ENCODE assay signal across 11 cellular contexts in genomic region chr2:216500572-216500971, GRCh38. TPM values are rescaled to one million over a fixed set of nuclear protein-coding genes. Genes with fewer than 3 reads are reported as not detected.
DNase-seq lines count a peak whose midpoint lies in the region; TF ChIP-seq lines count a peak whose summit lies in the region.
"Had no signal": no experiment of that assay in that cellular context is flagged by ENCODE, and none has a peak within 500 bp of the region (broad histone marks: within the 10 kb centered on the region; RNA-seq: fewer than 3 reads in every experiment).

No MANE protein-coding gene starts in this region.

- H3K36me3 Mint-ChIP-seq in MCF 10A (ENCODE audit: insufficient read depth, unreplicated experiment): peaks cover 74% of the 10 kb centered on the region

- H3K4me3 ChIP-seq in BJ (ENCODE audit: low read depth, low read length) (peak overlapping the region; percentile 80), KMS-11 (IDR thresholded peaks at IDR 0.05; ENCODE audit: insufficient read depth, low read depth, low read length) (no peak overlapping the region), mucosa of stomach (ENCODE audit: low read length) (no peak overlapping the region), right atrium auricular region (no peak overlapping the region)
- H3K4me3 ChIP-seq: testis had no signal

- H3K9me3 ChIP-seq in mucosa of stomach (ENCODE audit: control insufficient read depth, low read length) (no peaks in the 10 kb centered on the region), right atrium auricular region (no peaks in the 10 kb centered on the region)
- H3K9me3 ChIP-seq: testis had no signal

- intact Hi-C loops in MCF 10A (cut with micrococcal nuclease): no loop called here

- peaks cover 29% of the 10 kb centered on the region for H3K4me1 ChIP-seq in KMS-11 (ENCODE audit: low read depth, poor library complexity, severe bottlenecking)
- peaks cover 20% of the 10 kb centered on the region for H3K4me1 ChIP-seq in mucosa of stomach (ENCODE audit: control insufficient read depth, insufficient read depth, low read length)
- H3K4me1 ChIP-seq in right atrium auricular region: peaks cover 0 to 28% of the 10 kb centered on the region in 2 donors

- TF ChIP-seq CTCF in BJ (IDR thresholded peaks at IDR 0.05; ENCODE audit: insufficient read depth, low read depth, low read length) (no peak), KMS-11 (conservative IDR thresholded peaks at IDR 0.05; ENCODE audit: low read depth, low read length) (no peak), MCF 10A (IDR thresholded peaks at IDR 0.05; ENCODE audit: unreplicated experiment) (no peak), right atrium auricular region (IDR thresholded peaks at IDR 0.05) (no peak)

- no peaks in the 10 kb centered on the region; the same call in 1 of the 2 replicates for H4K20me1 ChIP-seq in KMS-11 (ENCODE audit: insufficient read depth)

- CTCF ChIA-PET in BJ (lab: Yijun Ruan, JAX): no interaction called here
- CTCF ChIA-PET in MCF 10A (lab: Yijun Ruan, JAX): interaction anchor here (0.9 to 1.0 kb wide), 2 partner anchors 17 to 167 kb away, joined by 4 to 6 read pairs; no protein-coding TSS in a partner anchor

- peaks cover 28% of the 10 kb centered on the region for H3K79me2 ChIP-seq in KMS-11 (ENCODE audit: insufficient read depth, low read depth)

- no peak overlapping the region for H2AFZ ChIP-seq in KMS-11 (ENCODE audit: low read depth)

- H3K4me1 Mint-ChIP-seq in MCF 10A (ENCODE audit: insufficient read depth, unreplicated experiment): peaks cover 34% of the 10 kb centered on the region

- no peaks in the 10 kb centered on the region for H3K27me3 ChIP-seq in BJ (ENCODE audit: control insufficient read depth, insufficient read depth, low read length)
- no peaks in the 10 kb centered on the region for H3K27me3 ChIP-seq in KMS-11 (ENCODE audit: insufficient read depth, low read depth)
- no peaks in the 10 kb centered on the region for H3K27me3 ChIP-seq in mucosa of stomach (ENCODE audit: control insufficient read depth, insufficient read depth, low read length)
- no peaks in the 10 kb centered on the region for H3K27me3 ChIP-seq in right atrium auricular region
- H3K27me3 ChIP-seq: testis had no signal

- H3K27ac ChIP-seq in KMS-11: no peak overlapping the region
- H3K27ac ChIP-seq in right atrium auricular region: no peak overlapping the region

- peak overlapping the region; percentile 97 for H3K4me2 ChIP-seq in KMS-11

- H3K36me3 ChIP-seq in BJ (ENCODE audit: control insufficient read depth, insufficient read depth, low read length) (peaks cover 20% of the 10 kb centered on the region), KMS-11 (ENCODE audit: insufficient read depth) (peaks cover 22% of the 10 kb centered on the region; the same call in 1 of the 2 replicates), mucosa of stomach (ENCODE audit: control insufficient read depth, insufficient read depth, low read length) (no peaks in the 10 kb centered on the region), right atrium auricular region (peaks cover 56% of the 10 kb centered on the region)

- no peaks in the 10 kb centered on the region for H3K9me3 Mint-ChIP-seq in MCF 10A (ENCODE audit: unreplicated experiment)
- H3K9me3 Mint-ChIP-seq: dendritic cell treated with granulocyte-macrophage colony-stimulating factor and Interleukin-4, amounts not matched to agents 40 ng/mL and 50 ng/mL, for 4 days had no signal

- no peak for DNase-seq in BJ (ENCODE audit: low read depth)
- DNase-seq in MCF 10A (ENCODE audit: unreplicated experiment): no peak
- DNase-seq in iPS-NIHi7 (ENCODE audit: extremely low spot score): no peak
- DNase-seq in right atrium auricular region (ENCODE audit: low spot score): no peak
- no peak for DNase-seq in NCI-H146 treated with DMSO at 0.1 percent for 48 hours (lab: John Stamatoyannopoulos, UW; ENCODE audit: unreplicated experiment)
- DNase-seq in EL: no peak
- DNase-seq: KG1, testis had no signal

- POLR2A ChIA-PET in BJ (lab: Charles Lee): no interaction called here
- POLR2A ChIA-PET in MCF 10A (lab: Yijun Ruan, JAX): interaction anchor here (0.8 to 1.4 kb wide), 3 partner anchors 9 to 182 kb away, joined by 3 to 4 read pairs (median 3); no protein-coding TSS in a partner anchor

- no TSS peak for BruUV-seq in MCF 10A (replicated peaks; lab: Mats Ljungman, UMichigan)

- H3K27me3 Mint-ChIP-seq in MCF 10A (ENCODE audit: insufficient read depth, unreplicated experiment): no peaks in the 10 kb centered on the region
- H3K27me3 Mint-ChIP-seq: dendritic cell treated with granulocyte-macrophage colony-stimulating factor and Interleukin-4, amounts not matched to agents 40 ng/mL and 50 ng/mL, for 4 days had no signal

- H3K9ac ChIP-seq in KMS-11: no peak overlapping the region
- peak overlapping the region; percentile 97 for H3K9ac ChIP-seq in mucosa of stomach (ENCODE audit: low read length)

- H3K4me3 Mint-ChIP-seq in MCF 10A (ENCODE audit: unreplicated experiment): peak overlapping the region; percentile 97

- peak overlapping the region; percentile 99 for H3K27ac Mint-ChIP-seq in MCF 10A (ENCODE audit: low read depth, unreplicated experiment)

RNA-seq across cellular contexts. Expression of gene RPL37A, which starts 1.9 kb away (rescaled TPM):
- polyA plus RNA-seq in BJ (2011; rRNA removed): 4,924 and 5,113 TPM in 2 replicates
- 586 and 746 TPM in 2 replicates for polyA minus RNA-seq in BJ (2011; rRNA and poly(A)+ RNA removed)
- total RNA-seq in MCF 10A (2022): 4,349 and 4,745 TPM in 2 replicates
- total RNA-seq in right atrium auricular region: 1,000 to 10,000 TPM in 1 of 2 donors, 100 to 1,000 TPM in 1; 425 to 1,004 TPM
